ENCODE assay signal across 9 cellular contexts in the genomic region with DNA sequence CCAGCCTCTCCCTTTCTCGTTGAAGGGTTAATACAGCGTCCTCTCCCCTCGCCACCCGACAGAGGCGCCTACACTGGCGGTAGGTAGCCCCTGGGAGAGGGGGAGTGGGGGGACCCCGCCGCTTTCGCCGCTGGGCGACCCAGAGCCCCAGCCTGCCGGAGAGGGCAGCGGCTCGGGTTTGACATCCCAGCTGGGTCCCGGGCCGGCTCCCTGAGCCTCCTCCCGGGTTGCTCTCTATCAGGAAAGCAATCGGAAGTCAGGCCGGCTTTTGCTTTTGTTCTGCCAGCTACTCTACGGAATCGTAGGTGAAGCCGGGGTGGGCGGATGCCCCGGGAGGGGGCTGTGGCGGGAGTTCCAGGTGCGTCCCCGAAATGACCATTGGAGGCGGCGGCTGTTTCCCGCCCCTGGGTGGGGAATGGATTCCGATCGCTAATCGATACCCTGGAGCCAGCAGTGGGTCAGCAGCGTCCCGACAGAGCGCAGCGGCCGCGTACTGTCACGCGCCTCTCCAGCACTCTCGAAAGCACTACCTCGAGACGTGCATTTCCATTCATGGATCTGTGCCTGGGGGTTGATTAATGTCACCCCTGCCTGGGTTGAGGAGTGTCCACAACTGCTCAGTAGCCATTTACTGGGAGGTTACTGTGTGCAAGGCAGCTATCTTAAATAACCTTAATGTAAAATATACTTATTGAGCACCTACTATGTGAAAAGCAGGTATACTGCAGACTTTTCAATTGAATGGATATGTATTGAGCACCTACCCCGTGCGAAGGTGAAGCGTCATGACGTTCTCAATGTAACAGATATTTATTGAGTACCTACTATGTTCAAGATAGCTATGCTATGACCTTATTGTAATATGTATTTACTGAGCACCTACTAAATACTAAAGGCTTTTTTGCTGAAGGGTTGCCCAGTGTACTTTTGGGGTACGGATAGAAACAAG. TPM values are rescaled to one million over a fixed set of nuclear protein-coding genes. Genes with fewer than 3 reads are reported as not detected.
DNase-seq lines count a peak whose midpoint lies in the region; ATAC-seq and FAIRE-seq lines count a peak whose summit lies in the region.
"Had no signal": no experiment of that assay in that cellular context is flagged by ENCODE, and none has a peak within 500 bp of the region (broad histone marks: within the 10 kb centered on the region; RNA-seq: fewer than 3 reads in every experiment).

No MANE protein-coding gene starts in this region.

- peaks cover 7% of the 10 kb centered on the region for H3K4me1 ChIP-seq in iPS-18a (ENCODE audit: control insufficient read depth, low read depth, low read length)
- H3K4me1 ChIP-seq in small intestine (ENCODE audit: control insufficient read depth in 2 of 2, insufficient read depth in 1 of 2, low read depth in 1 of 2, low read length in 1 of 2), result peaks cover 0 to 7% of the 10 kb centered on the region in 2 donors

- H3K27me3 ChIP-seq in iPS-18a (ENCODE audit: control insufficient read depth, insufficient read depth, low read length), result peaks cover 53% of the 10 kb centered on the region
- H3K27me3 ChIP-seq in small intestine (ENCODE audit: control insufficient read depth in 2 of 2, insufficient read depth in 2 of 2, low read length in 2 of 2), result peaks cover 0 to 15% of the 10 kb centered on the region in 2 donors

- FAIRE-seq in small intestine (lab: Jason Lieb, UNC), result no peak
- FAIRE-seq: TTC549 had no signal

- peak overlapping the region; percentile 5 for H3K4me3 Mint-ChIP-seq in activated T-helper 1 cell treated with anti-CD3 and anti-CD28 coated beads, Interleukin-12 subunit alpha, Interleukin-12 subunit beta, Interleukin-2, Interleukin-4 antibody, amounts not matched to agents 30 ng/mL and 10 ng/mL and 1 ng/mL, durations not matched to agents 14 hours and 24 hours and 36 hours

- peaks cover 2% of the 10 kb centered on the region for H3K9me3 Mint-ChIP-seq in activated T-helper 1 cell treated with anti-CD3 and anti-CD28 coated beads, Interleukin-12 subunit alpha, Interleukin-12 subunit beta, Interleukin-2, Interleukin-4 antibody, amounts not matched to agents 30 ng/mL and 10 ng/mL and 1 ng/mL, durations not matched to agents 14 hours and 24 hours and 36 hours

- H3K27ac ChIP-seq in iPS-18a (ENCODE audit: low read length) (no peak overlapping the region), small intestine (ENCODE audit: low read depth in 1 of 2, low read length in 1 of 2) (no peak overlapping the region)

- no peaks in the 10 kb centered on the region for H3K9me3 ChIP-seq in iPS-18a (ENCODE audit: control insufficient read depth, low read depth, low read length)
- H3K9me3 ChIP-seq in small intestine (ENCODE audit: control insufficient read depth, low read depth), result no peaks in the 10 kb centered on the region

- no peaks in the 10 kb centered on the region for H3K36me3 Mint-ChIP-seq in activated T-helper 1 cell treated with anti-CD3 and anti-CD28 coated beads, Interleukin-12 subunit alpha, Interleukin-12 subunit beta, Interleukin-2, Interleukin-4 antibody, amounts not matched to agents 30 ng/mL and 10 ng/mL and 1 ng/mL, durations not matched to agents 14 hours and 24 hours and 36 hours (ENCODE audit: low read depth)

- peak overlapping the region; percentile 65 for H3K9ac ChIP-seq in iPS-18a (ENCODE audit: low read length)

- no peak overlapping the region for H3K27ac Mint-ChIP-seq in activated T-helper 1 cell treated with anti-CD3 and anti-CD28 coated beads, Interleukin-12 subunit alpha, Interleukin-12 subunit beta, Interleukin-2, Interleukin-4 antibody, amounts not matched to agents 30 ng/mL and 10 ng/mL and 1 ng/mL, durations not matched to agents 14 hours and 24 hours and 36 hours

- WGBS in small intestine, 3 donors, result 5 to 8% (median 6%) methylated on average over 41 to 49 of the region's 49 CpGs

- H3K36me3 ChIP-seq in iPS-18a (ENCODE audit: control insufficient read depth, low read depth, low read length) (no peaks in the 10 kb centered on the region), small intestine (ENCODE audit: control insufficient read depth in 2 of 2, insufficient read depth in 2 of 2, low read length in 2 of 2) (no peaks in the 10 kb centered on the region)

- H3K4me3 ChIP-seq in iPS-18a (ENCODE audit: low read length) (peak overlapping the region; percentile 82), small intestine (ENCODE audit: low read depth in 1 of 2, low read length in 2 of 2) (peak overlapping the region in 1 of 2 donors; percentile 37)

- ATAC-seq in GM19324 (IDR thresholded peaks at IDR 0.05; ENCODE audit: low FRiP score, unreplicated experiment) (no peak), GM18873 (IDR thresholded peaks at IDR 0.05; ENCODE audit: low FRiP score, unreplicated experiment) (no peak)

- intact Hi-C loops in activated T-helper 1 cell treated with anti-CD3 and anti-CD28 coated beads, Interleukin-12 subunit alpha, Interleukin-12 subunit beta, Interleukin-2, Interleukin-4 antibody, amounts not matched to agents 30 ng/mL and 10 ng/mL and 1 ng/mL, durations not matched to agents 14 hours and 24 hours and 36 hours (cut with micrococcal nuclease), result no loop called here

- peaks cover 57% of the 10 kb centered on the region for H3K27me3 Mint-ChIP-seq in activated T-helper 1 cell treated with anti-CD3 and anti-CD28 coated beads, Interleukin-12 subunit alpha, Interleukin-12 subunit beta, Interleukin-2, Interleukin-4 antibody, amounts not matched to agents 30 ng/mL and 10 ng/mL and 1 ng/mL, durations not matched to agents 14 hours and 24 hours and 36 hours (ENCODE audit: insufficient read depth)

- DNase-seq in activated T-cell treated with anti-CD3 and anti-CD28 coated beads, Interleukin-2, amount 50 U/mL, for 48 hours, result peak; percentile 17 to 22
- DNase-seq in activated T-cell treated with anti-CD3 and anti-CD28 coated beads for 4 hours (no peak), small intestine (peak; percentile 8), germinal center (ENCODE audit: low spot score) (no peak)
- DNase-seq in activated T-helper 1 cell treated with anti-CD3 and anti-CD28 coated beads, Interleukin-12 subunit alpha, Interleukin-12 subunit beta, Interleukin-2, Interleukin-4 antibody, amounts not matched to agents 30 ng/mL and 10 ng/mL and 1 ng/mL, durations not matched to agents 14 hours and 24 hours and 36 hours (ENCODE audit: low spot score), result no peak

- no peaks in the 10 kb centered on the region for H3K4me1 Mint-ChIP-seq in activated T-helper 1 cell treated with anti-CD3 and anti-CD28 coated beads, Interleukin-12 subunit alpha, Interleukin-12 subunit beta, Interleukin-2, Interleukin-4 antibody, amounts not matched to agents 30 ng/mL and 10 ng/mL and 1 ng/mL, durations not matched to agents 14 hours and 24 hours and 36 hours (ENCODE audit: low read depth)

RNA-seq across cellular contexts. Expression of a gene that starts 1.1 kb away (rescaled TPM):
- total RNA-seq in activated T-helper 1 cell treated with anti-CD3 and anti-CD28 coated beads, Interleukin-12 subunit alpha, Interleukin-12 subunit beta, Interleukin-2, Interleukin-4 antibody, amounts not matched to agents 30 ng/mL and 10 ng/mL and 1 ng/mL, durations not matched to agents 14 hours and 24 hours and 36 hours, result not detected in 2 replicates
- under 1 TPM; 0.22 to 0.92 (median 0.81) TPM for polyA plus RNA-seq in small intestine

Comparison
In these comparisons a context has a peak if more than half of its experiments do, and no peak if none do; other contexts are left out.
1. DNase-seq: peak in activated T-cell treated with anti-CD3 and anti-CD28 coated beads, Interleukin-2, amount 50 U/mL, for 48 hours (2 of 2) and small intestine (single experiment); none in activated T-cell treated with anti-CD3 and anti-CD28 coated beads for 4 hours (single experiment), activated T-helper 1 cell treated with anti-CD3 and anti-CD28 coated beads, Interleukin-12 subunit alpha, Interleukin-12 subunit beta, Interleukin-2, Interleukin-4 antibody, amounts not matched to agents 30 ng/mL and 10 ng/mL and 1 ng/mL, durations not matched to agents 14 hours and 24 hours and 36 hours (single experiment) and germinal center (single experiment).